22 cellular contexts compared by ENCODE assay signal in genomic region chr2:147310335-147311057, GRCh38.
"Had no signal": no experiment of that assay in that cellular context is flagged by ENCODE, and none has a peak within 500 bp of the region (broad histone marks: within the 10 kb centered on the region; RNA-seq: fewer than 3 reads in every experiment).

No MANE protein-coding gene starts in this region.

- H3K27me3 ChIP-seq: dorsolateral prefrontal cortex, gastrocnemius medialis, neutrophil, right atrium auricular region, stomach, thyroid gland, vagina had no signal

- ATAC-seq: gastrocnemius medialis; left ventricle myocardium superior; lower lobe of right lung; naive thymus-derived CD8-positive, alpha-beta T cell; sciatic nerve had no signal

- H3K4me3 Mint-ChIP-seq: naive thymus-derived CD8-positive, alpha-beta T cell; nephron progenitor cell had no signal

- H3K9me3 ChIP-seq: gastrocnemius medialis, lower lobe of right lung, neutrophil, prostate gland, right atrium auricular region, stomach, thyroid gland, vagina had no signal

- H3K27ac ChIP-seq: dorsolateral prefrontal cortex, gastrocnemius medialis, lower lobe of right lung, neutrophil, prostate gland, right atrium auricular region, stomach, thyroid gland, vagina had no signal

- H3K4me1 Mint-ChIP-seq: naive thymus-derived CD8-positive, alpha-beta T cell had no signal

- H3K4me3 ChIP-seq: dorsolateral prefrontal cortex, gastrocnemius medialis, lower lobe of right lung, prostate gland, right atrium auricular region, smooth muscle cell, stomach, thyroid gland, vagina had no signal

- DNase-seq: dorsolateral prefrontal cortex; effector CD4-positive, alpha-beta T cell; gastrocnemius medialis; head of caudate nucleus; left ventricle myocardium superior; lower lobe of right lung; naive thymus-derived CD8-positive, alpha-beta T cell; nephron progenitor cell; stimulated activated CD4-positive, alpha-beta T cell treated with anti-CD3 and anti-CD28 coated beads, Interleukin-12 subunit alpha, Interleukin-12 subunit beta, amount 100 ng/mL, for 4 hours; stimulated activated CD4-positive, alpha-beta T cell treated with anti-CD3 and anti-CD28 coated beads, Interleukin-1b, Interleukin-23, amount 100 ng/mL, for 48 hours; stimulated activated CD4-positive, alpha-beta T cell treated with anti-CD3 and anti-CD28 coated beads, Interleukin-4, amount 100 ng/mL, for 1 hour; stimulated activated CD8-positive, alpha-beta memory T cell treated with anti-CD3 and anti-CD28 coated beads, Interleukin-4, amount 100 ng/mL, for 48 hours; stimulated activated naive CD4-positive, alpha-beta T cell treated with Interleukin-2 at 50 U/mL for 16 hours; stomach; thyroid gland; trophoblast cell had no signal

- H3K4me1 ChIP-seq: gastrocnemius medialis, lower lobe of right lung, prostate gland, right atrium auricular region, stomach, thyroid gland, vagina had no signal

- H3K4me2 ChIP-seq: smooth muscle cell had no signal

- H3K27ac Mint-ChIP-seq: naive thymus-derived CD8-positive, alpha-beta T cell; nephron progenitor cell had no signal

- H3K36me3 Mint-ChIP-seq: naive thymus-derived CD8-positive, alpha-beta T cell had no signal

- H3K36me3 ChIP-seq: gastrocnemius medialis, lower lobe of right lung, neutrophil, prostate gland, right atrium auricular region, stomach, thyroid gland, vagina had no signal
